ENCODE assay signal across 1 cellular context in the genomic region with DNA sequence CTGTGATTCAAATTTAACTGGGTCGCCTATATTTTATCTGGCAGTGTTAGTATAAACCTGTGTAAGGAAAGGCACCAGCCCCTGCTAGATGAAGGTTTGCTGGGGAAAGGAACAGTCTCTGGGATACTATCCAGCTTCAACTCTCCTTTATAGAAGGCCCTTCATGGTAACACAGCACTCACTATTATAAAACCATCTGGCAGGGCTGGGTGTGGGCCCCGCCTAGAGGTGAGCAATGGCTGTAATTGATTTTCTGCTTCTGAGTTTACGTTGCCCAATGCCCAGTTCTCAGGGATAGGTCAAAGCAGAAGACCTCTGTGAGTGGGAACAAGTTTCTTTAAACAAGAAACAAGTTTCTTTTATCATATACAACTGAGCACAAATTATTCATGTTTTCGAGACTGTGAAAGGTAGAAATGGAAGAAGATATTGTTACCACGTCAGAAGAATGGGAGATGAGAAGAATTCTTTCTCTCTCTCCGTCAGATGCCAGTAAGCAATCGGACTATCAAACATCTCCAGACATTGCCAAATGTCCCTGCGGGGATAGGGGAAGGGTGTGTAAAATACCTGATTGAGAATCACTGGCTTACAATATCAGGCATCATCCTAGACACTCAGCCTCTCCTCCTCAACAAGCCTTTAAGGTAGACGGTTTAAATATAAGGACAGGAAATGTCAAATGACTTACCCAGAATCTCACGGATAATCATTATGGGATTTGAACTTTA.
TF ChIP-seq lines count a peak whose summit lies in the region.

No MANE protein-coding gene starts in this region.

TF ChIP-seq in HEK293, 187 proteins besides CTCF, POLR2A, EP300 and RAD21:
- TF ChIP-seq, protein P1, sequence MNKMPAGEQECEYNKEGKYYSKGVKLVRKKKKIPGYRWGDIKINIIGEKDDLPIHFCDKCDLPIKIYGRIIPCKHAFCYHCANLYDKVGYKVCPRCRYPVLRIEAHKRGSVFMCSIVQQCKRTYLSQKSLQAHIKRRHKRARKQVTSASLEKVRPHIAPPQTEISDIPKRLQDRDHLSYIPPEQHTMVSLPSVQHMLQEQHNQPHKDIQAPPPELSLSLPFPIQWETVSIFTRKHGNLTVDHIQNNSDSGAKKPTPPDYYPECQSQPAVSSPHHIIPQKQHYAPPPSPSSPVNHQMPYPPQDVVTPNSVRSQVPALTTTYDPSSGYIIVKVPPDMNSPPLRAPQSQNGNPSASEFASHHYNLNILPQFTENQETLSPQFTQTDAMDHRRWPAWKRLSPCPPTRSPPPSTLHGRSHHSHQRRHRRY (tag by site-specific recombination; IDR thresholded peaks at IDR 0.05) = no peak
- TF ChIP-seq ZNF335 (tag by site-specific recombination; conservative IDR thresholded peaks at IDR 0.05) (no peak), ZFP69B (tag by site-specific recombination; IDR thresholded peaks at IDR 0.05) (peak; percentile 76; the same call in 1 of the 2 replicates)
- TF ChIP-seq, protein P2, sequence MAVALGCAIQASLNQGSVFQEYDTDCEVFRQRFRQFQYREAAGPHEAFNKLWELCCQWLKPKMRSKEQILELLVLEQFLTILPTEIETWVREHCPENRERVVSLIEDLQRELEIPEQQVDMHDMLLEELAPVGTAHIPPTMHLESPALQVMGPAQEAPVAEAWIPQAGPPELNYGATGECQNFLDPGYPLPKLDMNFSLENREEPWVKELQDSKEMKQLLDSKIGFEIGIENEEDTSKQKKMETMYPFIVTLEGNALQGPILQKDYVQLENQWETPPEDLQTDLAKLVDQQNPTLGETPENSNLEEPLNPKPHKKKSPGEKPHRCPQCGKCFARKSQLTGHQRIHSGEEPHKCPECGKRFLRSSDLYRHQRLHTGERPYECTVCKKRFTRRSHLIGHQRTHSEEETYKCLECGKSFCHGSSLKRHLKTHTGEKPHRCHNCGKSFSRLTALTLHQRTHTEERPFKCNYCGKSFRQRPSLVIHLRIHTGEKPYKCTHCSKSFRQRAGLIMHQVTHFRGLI (tag by site-specific recombination; IDR thresholded peaks at IDR 0.05) = no peak
- TF ChIP-seq, protein P3, sequence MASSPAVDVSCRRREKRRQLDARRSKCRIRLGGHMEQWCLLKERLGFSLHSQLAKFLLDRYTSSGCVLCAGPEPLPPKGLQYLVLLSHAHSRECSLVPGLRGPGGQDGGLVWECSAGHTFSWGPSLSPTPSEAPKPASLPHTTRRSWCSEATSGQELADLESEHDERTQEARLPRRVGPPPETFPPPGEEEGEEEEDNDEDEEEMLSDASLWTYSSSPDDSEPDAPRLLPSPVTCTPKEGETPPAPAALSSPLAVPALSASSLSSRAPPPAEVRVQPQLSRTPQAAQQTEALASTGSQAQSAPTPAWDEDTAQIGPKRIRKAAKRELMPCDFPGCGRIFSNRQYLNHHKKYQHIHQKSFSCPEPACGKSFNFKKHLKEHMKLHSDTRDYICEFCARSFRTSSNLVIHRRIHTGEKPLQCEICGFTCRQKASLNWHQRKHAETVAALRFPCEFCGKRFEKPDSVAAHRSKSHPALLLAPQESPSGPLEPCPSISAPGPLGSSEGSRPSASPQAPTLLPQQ (tag by site-specific recombination; IDR thresholded peaks at IDR 0.05) = peak; percentile 86
